8 cellular contexts compared by ENCODE assay signal in genomic region chr6:163260111-163260895, GRCh38.
DNase-seq lines count a peak whose midpoint lies in the region; ATAC-seq and TF ChIP-seq lines count a peak whose summit lies in the region.

No MANE protein-coding gene starts in this region.

- WGBS in aorta, 2 donors: 1 to 3% methylated on average over 21 of the region's 21 CpGs

- no peak overlapping the region for H3K9ac ChIP-seq in muscle layer of colon (ENCODE audit: low read length)

- H3K9me3 ChIP-seq in muscle layer of colon (ENCODE audit: low read length) (no peaks in the 10 kb centered on the region), aorta (ENCODE audit: control insufficient read depth, low read length) (no peaks in the 10 kb centered on the region)

- ATAC-seq in Right ventricle myocardium inferior (peak; percentile 14), aorta (ENCODE audit: low FRiP score) (peak; percentile 15), GM18870 (IDR thresholded peaks at IDR 0.05; ENCODE audit: unreplicated experiment) (no peak)
- no peak for ATAC-seq in stimulated activated effector memory CD8-positive, alpha-beta T cell treated with anti-CD3 and anti-CD28 coated beads, Interleukin-12 subunit alpha, Interleukin-12 subunit beta, amount 100 ng/mL, for 72 hours

- H3K27me3 Mint-ChIP-seq in endothelial cell (ENCODE audit: unreplicated experiment): peaks cover 11% of the 10 kb centered on the region

- peak overlapping the region; percentile 86 for H3K4me3 Mint-ChIP-seq in endothelial cell (ENCODE audit: unreplicated experiment)
- H3K4me3 Mint-ChIP-seq in stimulated activated effector memory CD8-positive, alpha-beta T cell treated with anti-CD3 and anti-CD28 coated beads, Interleukin-12 subunit alpha, Interleukin-12 subunit beta, amount 100 ng/mL, for 72 hours: no peak overlapping the region

- no peaks in the 10 kb centered on the region for H3K27me3 ChIP-seq in muscle layer of colon (ENCODE audit: control insufficient read depth in 1 of 2, insufficient read depth in 2 of 2, low read length in 2 of 2)
- H3K27me3 ChIP-seq in aorta (ENCODE audit: control insufficient read depth in 1 of 2, insufficient read depth in 2 of 2, low read length in 1 of 2): no peaks in the 10 kb centered on the region

- H3K4me3 ChIP-seq in muscle layer of colon (ENCODE audit: low read depth in 1 of 2, low read length in 2 of 2): peak overlapping the region; percentile 56 to 70
- peak overlapping the region; percentile 31 to 38 for H3K4me3 ChIP-seq in aorta (ENCODE audit: low read length in 2 of 2)

- TF ChIP-seq CTCF in endothelial cell (IDR thresholded peaks at IDR 0.05; ENCODE audit: unreplicated experiment): no peak

- H3K36me3 Mint-ChIP-seq in endothelial cell (ENCODE audit: low read depth, unreplicated experiment): peaks cover 3% of the 10 kb centered on the region
- no peaks in the 10 kb centered on the region for H3K36me3 Mint-ChIP-seq in stimulated activated effector memory CD8-positive, alpha-beta T cell treated with anti-CD3 and anti-CD28 coated beads, Interleukin-12 subunit alpha, Interleukin-12 subunit beta, amount 100 ng/mL, for 72 hours

- H3K4me1 ChIP-seq in muscle layer of colon (ENCODE audit: insufficient read depth, low read length) (peaks cover 10% of the 10 kb centered on the region), aorta (ENCODE audit: control insufficient read depth in 1 of 2, insufficient read depth in 2 of 2, low read length in 2 of 2) (no peaks in the 10 kb centered on the region)

- H3K27ac ChIP-seq in muscle layer of colon (ENCODE audit: low read depth, low read length): no peak overlapping the region
- no peak overlapping the region for H3K27ac ChIP-seq in aorta (ENCODE audit: low read depth in 1 of 2, low read length in 2 of 2)

- H3K36me3 ChIP-seq in muscle layer of colon (ENCODE audit: insufficient read depth, low read length): no peaks in the 10 kb centered on the region
- H3K36me3 ChIP-seq in aorta (ENCODE audit: control insufficient read depth in 1 of 2, insufficient read depth in 2 of 2, low read length in 1 of 2): no peaks in the 10 kb centered on the region

- peak overlapping the region; percentile 95 for H3K27ac Mint-ChIP-seq in endothelial cell (ENCODE audit: unreplicated experiment)
- no peak overlapping the region for H3K27ac Mint-ChIP-seq in stimulated activated effector memory CD8-positive, alpha-beta T cell treated with anti-CD3 and anti-CD28 coated beads, Interleukin-12 subunit alpha, Interleukin-12 subunit beta, amount 100 ng/mL, for 72 hours

- no peaks in the 10 kb centered on the region for H3K9me3 Mint-ChIP-seq in endothelial cell (ENCODE audit: unreplicated experiment)
- H3K9me3 Mint-ChIP-seq in stimulated activated effector memory CD8-positive, alpha-beta T cell treated with anti-CD3 and anti-CD28 coated beads, Interleukin-12 subunit alpha, Interleukin-12 subunit beta, amount 100 ng/mL, for 72 hours: no peaks in the 10 kb centered on the region

- DNase-seq in Right ventricle myocardium inferior (ENCODE audit: missing footprints) (no peak), cardiac septum (ENCODE audit: low spot score) (no peak), endothelial cell (ENCODE audit: low spot score) (no peak), aorta (no peak), hepatic stellate cell (ENCODE audit: low spot score) (no peak)
- no peak for DNase-seq in stimulated activated effector memory CD8-positive, alpha-beta T cell treated with anti-CD3 and anti-CD28 coated beads, Interleukin-12 subunit alpha, Interleukin-12 subunit beta, amount 100 ng/mL, for 72 hours (ENCODE audit: low spot score in 2 of 2)

- intact Hi-C loops in Right ventricle myocardium inferior (cut with DNase I): loop anchor here (5.0 kb wide), 2 partner anchors 53 to 77 kb away; no protein-coding TSS in a partner anchor
- intact Hi-C loops in cardiac septum (cut with DNase I): loop anchor here (5.0 kb wide), 1 partner anchor 152 kb away; the partner anchor contains the start of gene QKI
- intact Hi-C loops in aorta (cut with DNase I): no loop called here

- H3K4me1 Mint-ChIP-seq in endothelial cell (ENCODE audit: unreplicated experiment): peaks cover 25% of the 10 kb centered on the region
- H3K4me1 Mint-ChIP-seq in stimulated activated effector memory CD8-positive, alpha-beta T cell treated with anti-CD3 and anti-CD28 coated beads, Interleukin-12 subunit alpha, Interleukin-12 subunit beta, amount 100 ng/mL, for 72 hours: no peaks in the 10 kb centered on the region

Comparison
In these comparisons a context has a peak if more than half of its experiments do, and no peak if none do; other contexts are left out.
1. ATAC-seq: peak in Right ventricle myocardium inferior (single experiment) and aorta (single experiment); none in stimulated activated effector memory CD8-positive, alpha-beta T cell treated with anti-CD3 and anti-CD28 coated beads, Interleukin-12 subunit alpha, Interleukin-12 subunit beta, amount 100 ng/mL, for 72 hours (single experiment) and GM18870 (single experiment).
2. intact Hi-C loops: an anchor here in Right ventricle myocardium inferior (5.0 kb wide) and cardiac septum (5.0 kb wide); none called in aorta.